In genomic region chr3:185460283-185460682, GRCh38 we compare ENCODE assay signal across 3 cellular contexts.
"Had no signal": no experiment of that assay in that cellular context is flagged by ENCODE, and none has a peak within 500 bp of the region (broad histone marks: within the 10 kb centered on the region; RNA-seq: fewer than 3 reads in every experiment).

No MANE protein-coding gene starts in this region.

- H3K4me3 ChIP-seq: GM23248 had no signal

- H3K9ac ChIP-seq: GM23248, KMS-11 had no signal

- DNase-seq: H9 had no signal

- H3K27ac ChIP-seq: GM23248, KMS-11 had no signal

- H3K4me2 ChIP-seq: KMS-11 had no signal

- H2AFZ ChIP-seq: GM23248 had no signal
